Comparison of ENCODE assay signal across 1 cellular context in the genomic region with DNA sequence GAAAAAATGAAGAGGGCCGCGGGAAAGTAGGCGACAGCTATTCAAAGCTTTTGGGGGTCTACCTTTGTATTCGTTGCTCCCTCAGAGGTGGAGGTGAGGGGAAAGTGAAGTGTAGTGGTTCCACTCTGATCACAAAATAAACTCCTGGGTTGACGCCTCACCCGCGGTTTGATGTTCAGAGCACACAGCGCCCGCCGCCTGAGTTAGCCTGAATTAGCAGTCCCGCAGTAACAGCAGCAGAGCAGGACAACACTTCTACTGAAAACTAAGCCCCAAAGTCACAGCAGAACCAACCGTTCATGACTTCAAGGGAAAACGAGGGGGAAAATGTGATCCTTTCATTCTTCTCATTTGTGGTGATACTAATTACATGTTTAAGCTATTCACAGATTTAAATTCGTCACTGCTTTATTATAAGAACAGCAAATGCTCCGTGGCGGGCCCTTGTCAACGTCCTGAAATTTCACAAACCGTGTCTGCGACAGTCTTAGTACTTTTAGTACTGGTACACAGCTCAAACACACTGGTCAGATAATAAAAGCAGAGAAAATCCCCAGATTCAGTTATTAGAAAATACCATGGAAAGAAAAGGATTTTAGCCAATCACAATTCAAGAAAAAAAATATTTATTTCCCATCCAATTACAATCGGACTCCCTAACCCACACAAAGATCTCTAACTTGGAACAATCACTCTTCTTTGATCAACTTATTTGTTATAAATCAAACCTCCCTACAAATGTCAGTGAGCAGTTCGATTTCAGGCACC.
TF ChIP-seq lines count a peak whose summit lies in the region.

No MANE protein-coding gene starts in this region.

TF ChIP-seq in endothelial cell of umbilical vein, 7 proteins besides CTCF, POLR2A, EP300 and RAD21 (continued from another document):
- TF ChIP-seq, protein P1, sequence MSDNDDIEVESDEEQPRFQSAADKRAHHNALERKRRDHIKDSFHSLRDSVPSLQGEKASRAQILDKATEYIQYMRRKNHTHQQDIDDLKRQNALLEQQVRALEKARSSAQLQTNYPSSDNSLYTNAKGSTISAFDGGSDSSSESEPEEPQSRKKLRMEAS (IDR thresholded peaks at IDR 0.05; ENCODE audit: insufficient read depth, insufficient read length), result no peak
- TF ChIP-seq GATA2 (IDR thresholded peaks at IDR 0.05; ENCODE audit: insufficient read depth, insufficient read length, low read depth, low read length) (no peak), FOS (IDR thresholded peaks at IDR 0.05; ENCODE audit: borderline replicate concordance, insufficient read depth, low read length) (no peak), JUN (IDR thresholded peaks at IDR 0.05; ENCODE audit: borderline replicate concordance, insufficient read depth, insufficient read length, low read depth) (no peak), POLR2AphosphoS5 (IDR thresholded peaks at IDR 0.05; ENCODE audit: insufficient read depth, low read depth, low read length) (no peak)
